Comparison of ENCODE assay signal across 8 cellular contexts in genomic region chr17:78272181-78272913, GRCh38. TPM values are rescaled to one million over a fixed set of nuclear protein-coding genes. Genes with fewer than 3 reads are reported as not detected.
DNase-seq lines count a peak whose midpoint lies in the region; ATAC-seq, FAIRE-seq and TF ChIP-seq lines count a peak whose summit lies in the region.

No MANE protein-coding gene starts in this region.

- H3K4me3 ChIP-seq in pancreas: peak overlapping the region in 1 of 4 donors; percentile 9
- H3K4me3 ChIP-seq in uterus: no peak overlapping the region

- ATAC-seq in pancreas: peak; percentile 77 to 90 (median 80)
- no peak for ATAC-seq in GM18868 (IDR thresholded peaks at IDR 0.05; ENCODE audit: unreplicated experiment)

- intact Hi-C loops in pancreas (cut with DNase I): no loop called here
- intact Hi-C loops in uterus (cut with DNase I; ENCODE audit: low total_unique reads): no loop called here

- 15 to 18% methylated on average over 17 of the region's 17 CpGs for WGBS in pancreas, 2 donors

- no peaks in the 10 kb centered on the region for H3K27me3 ChIP-seq in pancreas
- H3K27me3 ChIP-seq in uterus: peaks cover 0 to 11% of the 10 kb centered on the region in 2 donors

- no peak for FAIRE-seq in pancreas (lab: Jason Lieb, UNC)

- H3K9me3 ChIP-seq in pancreas: no peaks in the 10 kb centered on the region
- H3K9me3 ChIP-seq in uterus: no peaks in the 10 kb centered on the region

- H3K4me1 ChIP-seq in pancreas (peaks cover 0 to 22% (median 0%) of the 10 kb centered on the region in 3 donors), uterus (no peaks in the 10 kb centered on the region)

- H3K36me3 ChIP-seq in pancreas (no peaks in the 10 kb centered on the region), uterus (no peaks in the 10 kb centered on the region)

- TF ChIP-seq POLR2A in erythroblast (IDR thresholded peaks at IDR 0.05; ENCODE audit: low read length): no peak
- peak in 1 of 2 donors; percentile 20 for TF ChIP-seq POLR2A in uterus (IDR thresholded peaks at IDR 0.05)

- peak overlapping the region; percentile 24 to 63 (median 48) for H3K27ac ChIP-seq in pancreas
- no peak overlapping the region for H3K27ac ChIP-seq in uterus

- TF ChIP-seq CTCF in pancreas (IDR thresholded peaks at IDR 0.05) (no peak), uterus (IDR thresholded peaks at IDR 0.05) (no peak)

- DNase-seq in NOMO-1 treated with DMSO at 0.1 percent for 48 hours (lab: John Stamatoyannopoulos, UW; ENCODE audit: unreplicated experiment): peak; percentile 14
- DNase-seq in NOMO-1 treated with dmso at 0.1 percent for 144 hours (lab: John Stamatoyannopoulos, UW; ENCODE audit: unreplicated experiment): no peak
- DNase-seq in activated CD4-positive, alpha-beta T cell treated with anti-CD3 and anti-CD28 coated beads for 48 hours: peak; percentile 78
- DNase-seq in erythroblast (lab: John Stamatoyannopoulos, UW): peak; percentile 61 to 65
- peak in 4 of 6 donors; percentile 58 to 79 (median 70) for DNase-seq in pancreas
- no peak for DNase-seq in uterus
- no peak for DNase-seq in AML-193 (lab: John Stamatoyannopoulos, UW)

RNA-seq across cellular contexts. Expression of gene TMEM235, which starts 40.9 kb away (rescaled TPM):
- total RNA-seq in pancreas (not detected), uterus (not detected)
- under 1 TPM; 0.05 to 0.11 TPM for polyA plus RNA-seq in pancreas

RNA-seq across cellular contexts. Expression of gene BIRC5, which starts 58.3 kb away (rescaled TPM):
- total RNA-seq in pancreas (1 to 10 TPM in 2 of 6 donors, under 1 TPM in 3, not detected in 1; 0.12 to 1.7 (median 0.82) TPM), uterus (10 to 100 TPM in 2 of 4 donors, not detected in 2; 26.3 to 29.7 TPM)
- under 1 TPM; 0.53 to 0.77 TPM for polyA plus RNA-seq in pancreas

Comparison
In these comparisons a context has a peak if more than half of its experiments do, and no peak if none do; other contexts are left out.
1. DNase-seq: peak in NOMO-1 treated with DMSO at 0.1 percent for 48 hours (single experiment), activated CD4-positive, alpha-beta T cell treated with anti-CD3 and anti-CD28 coated beads for 48 hours (single experiment), erythroblast (2 of 2) and pancreas (4 of 6); none in NOMO-1 treated with dmso at 0.1 percent for 144 hours (single experiment), uterus (0 of 2) and AML-193 (0 of 2).
2. H3K27ac ChIP-seq: peak in pancreas (4 of 4); none in uterus (0 of 2).